8 cellular contexts compared by ENCODE assay signal in genomic region chr2:203237501-203238238, GRCh38. TPM values are rescaled to one million over a fixed set of nuclear protein-coding genes. Genes with fewer than 3 reads are reported as not detected.
DNase-seq lines count a peak whose midpoint lies in the region; TF ChIP-seq lines count a peak whose summit lies in the region.

No MANE protein-coding gene starts in this region.

- peak overlapping the region; percentile 97 for H3K4me3 ChIP-seq in DOHH2 (ENCODE audit: low read length)
- H3K4me3 ChIP-seq in effector memory CD4-positive, alpha-beta T cell (ENCODE audit: insufficient read depth, low read depth, low read length, poor library complexity, severe bottlenecking), result peak overlapping the region; percentile 81
- no peak overlapping the region for H3K4me3 ChIP-seq in prostate gland
- H3K4me3 ChIP-seq in H7 (ENCODE audit: insufficient read depth, low read depth, low read length), result no peak overlapping the region

- peaks cover 20% of the 10 kb centered on the region for H3K4me1 ChIP-seq in DOHH2 (ENCODE audit: control insufficient read depth, low read length)
- peaks cover 13% of the 10 kb centered on the region for H3K4me1 ChIP-seq in effector memory CD4-positive, alpha-beta T cell (ENCODE audit: control insufficient read depth, insufficient read depth, low read length, poor library complexity, severe bottlenecking)
- no peaks in the 10 kb centered on the region for H3K4me1 ChIP-seq in prostate gland (replicated peaks)

- TF ChIP-seq CTCF in DOHH2 (IDR thresholded peaks at IDR 0.05; ENCODE audit: low read depth, low read length, poor library complexity, severe bottlenecking) (no peak), prostate gland (IDR thresholded peaks at IDR 0.05) (no peak)

- no peaks in the 10 kb centered on the region for H3K9me2 ChIP-seq in DOHH2 (replicated peaks; ENCODE audit: control insufficient read depth, low read length)

- intact Hi-C loops in prostate gland (cut with DNase I), result loop anchor here (10.0 kb wide), 1 partner anchor 217 kb away; no protein-coding TSS in a partner anchor

- H4K20me1 ChIP-seq in DOHH2 (ENCODE audit: control insufficient read depth, insufficient read depth, low read depth, low read length), result peaks cover 5% of the 10 kb centered on the region; the same call in 1 of the 2 replicates

- peaks cover 8% of the 10 kb centered on the region for H3F3A ChIP-seq in DOHH2 (ENCODE audit: control insufficient read depth, insufficient read depth)

- peak overlapping the region; percentile 84 for H3K4me2 ChIP-seq in DOHH2 (ENCODE audit: low read length)

- no peak for TF ChIP-seq POLR2A in prostate gland (IDR thresholded peaks at IDR 0.05)

- H3K36me3 ChIP-seq in DOHH2 (ENCODE audit: control insufficient read depth, low read length) (peaks cover 11% of the 10 kb centered on the region), prostate gland (no peaks in the 10 kb centered on the region), H7 (replicated peaks; ENCODE audit: control insufficient read depth, insufficient read depth, low read length) (no peaks in the 10 kb centered on the region; the same call in 1 of the 2 replicates)
- H3K36me3 ChIP-seq in effector memory CD4-positive, alpha-beta T cell (ENCODE audit: control insufficient read depth, insufficient read depth, low read length), result no peaks in the 10 kb centered on the region

- peaks cover 30% of the 10 kb centered on the region for H3K79me2 ChIP-seq in DOHH2 (ENCODE audit: control insufficient read depth, low read length)

- H3K27me3 ChIP-seq in DOHH2 (ENCODE audit: control insufficient read depth, low read length) (no peaks in the 10 kb centered on the region), prostate gland (replicated peaks; ENCODE audit: insufficient read depth) (no peaks in the 10 kb centered on the region), H7 (ENCODE audit: control insufficient read depth, insufficient read depth, low read length) (no peaks in the 10 kb centered on the region)
- no peaks in the 10 kb centered on the region for H3K27me3 ChIP-seq in effector memory CD4-positive, alpha-beta T cell (replicated peaks; ENCODE audit: control insufficient read depth, insufficient read depth, low read length, poor library complexity, severe bottlenecking)

- H3K27ac ChIP-seq in DOHH2 (ENCODE audit: low read depth, low read length), result no peak overlapping the region
- peak overlapping the region; percentile 98 for H3K27ac ChIP-seq in effector memory CD4-positive, alpha-beta T cell (ENCODE audit: insufficient read depth, low read length, poor library complexity, severe bottlenecking)
- peak overlapping the region; percentile 95 to 96 for H3K27ac ChIP-seq in prostate gland

- DNase-seq in OCI-M2 (lab: John Stamatoyannopoulos, UW; ENCODE audit: unreplicated experiment), result peak; percentile 10
- DNase-seq in effector memory CD4-positive, alpha-beta T cell, result no peak
- no peak for DNase-seq in prostate gland (ENCODE audit: low spot score)
- no peak for DNase-seq in NCI-H1694 (lab: John Stamatoyannopoulos, UW)
- no peak for DNase-seq in H7
- DNase-seq in HCEC 1CT, result no peak
- no peak for DNase-seq in HUDEP-2 (lab: John Stamatoyannopoulos, UW; ENCODE audit: unreplicated experiment in 76 of 76)

- no peaks in the 10 kb centered on the region for H3K9me3 ChIP-seq in DOHH2 (ENCODE audit: control insufficient read depth, insufficient read depth, low read length)
- H3K9me3 ChIP-seq in effector memory CD4-positive, alpha-beta T cell (ENCODE audit: control insufficient read depth, low read length), result no peaks in the 10 kb centered on the region
- H3K9me3 ChIP-seq in prostate gland, result no peaks in the 10 kb centered on the region

- WGBS in prostate gland, result 86% methylated on average over 15 of the region's 15 CpGs

RNA-seq across cellular contexts. Expression of gene CYP20A1, which starts 1.1 kb away (rescaled TPM):
- 10 to 100 TPM; 35.1 to 35.4 TPM for total RNA-seq in prostate gland
- 7.2 and 8.5 TPM in 2 replicates for total RNA-seq in H7 (2014; rRNA removed; shearing (Covaris generic))

Comparison
In these comparisons a context has a peak if more than half of its experiments do, and no peak if none do; other contexts are left out.
1. H3K4me3 ChIP-seq: peak in DOHH2 (single experiment) and effector memory CD4-positive, alpha-beta T cell (single experiment); none in prostate gland (0 of 2) and H7 (single experiment).